14 cellular contexts compared by ENCODE assay signal in genomic region chr10:132541601-132542011, GRCh38. TPM values are rescaled to one million over a fixed set of nuclear protein-coding genes. Genes with fewer than 3 reads are reported as not detected.
DNase-seq lines count a peak whose midpoint lies in the region; TF ChIP-seq lines count a peak whose summit lies in the region.
"Had no signal": no experiment of that assay in that cellular context is flagged by ENCODE, and none has a peak within 500 bp of the region (broad histone marks: within the 10 kb centered on the region; RNA-seq: fewer than 3 reads in every experiment).

No MANE protein-coding gene starts in this region.

- H2AK5ac ChIP-seq in H9 (ENCODE audit: insufficient read length, low read length), result no peak overlapping the region

- WGBS in H9 (ENCODE audit: extremely low coverage, insufficient read length, low lambda C conversion rate), result no CpG with 5 or more reads among the region's 3 CpGs

- H2BK120ac ChIP-seq in H9 (ENCODE audit: low read depth, low read length, poor library complexity, severe bottlenecking), result no peak overlapping the region

- no peaks in the 10 kb centered on the region for H3K36me3 ChIP-seq in adipocyte (ENCODE audit: control insufficient read depth, insufficient read depth, low read length, severe bottlenecking)

- H3K23me2 ChIP-seq in H9 (ENCODE audit: insufficient read length, low read depth, low read length, poor library complexity, severe bottlenecking), result peaks cover 5% of the 10 kb centered on the region

- H3K27ac Mint-ChIP-seq in H9 (peak overlapping the region in 2 of 3 experiments; percentile 85; a peak in 3 of 7 replicates), nephron (no peak overlapping the region)

- no peak overlapping the region for H2BK15ac ChIP-seq in H9 (ENCODE audit: low read depth, low read length)

- H3K27me3 ChIP-seq in H9 (ENCODE audit: insufficient read depth, low read length), result no peaks in the 10 kb centered on the region; the same call in 1 of the 2 replicates
- H3K27me3 ChIP-seq in adipocyte (replicated peaks; ENCODE audit: control insufficient read depth, insufficient read depth, low read length), result no peaks in the 10 kb centered on the region
- H3K27me3 ChIP-seq: dorsolateral prefrontal cortex, foreskin keratinocyte had no signal

- H3K27ac ChIP-seq in H9 (ENCODE audit: insufficient read length, low read depth, low read length), result no peak overlapping the region
- H3K27ac ChIP-seq: foreskin keratinocyte had no signal

- H3K56ac ChIP-seq in H9 (ENCODE audit: insufficient read length, low read depth, low read length), result no peak overlapping the region

- H4K5ac ChIP-seq in H9 (ENCODE audit: insufficient read length, low read depth, low read length), result no peak overlapping the region

- peaks cover 5% of the 10 kb centered on the region for H3K79me1 ChIP-seq in H9 (ENCODE audit: insufficient read depth, low read depth, low read length, poor library complexity, severe bottlenecking)

- H3K9me3 Mint-ChIP-seq in H9 (no peaks in the 10 kb centered on the region), nephron (no peaks in the 10 kb centered on the region)

- H3K23ac ChIP-seq in H9 (ENCODE audit: insufficient read length, low read depth, low read length), result no peak overlapping the region

- no peak overlapping the region for H2BK5ac ChIP-seq in H9 (ENCODE audit: insufficient read length, low read length)

- peak; percentile 46 for DNase-seq in NCI-H146 (lab: John Stamatoyannopoulos, UW)
- no peak for DNase-seq in NCI-H146 treated with DMSO at 0.1 percent for 48 hours (lab: John Stamatoyannopoulos, UW; ENCODE audit: unreplicated experiment)
- DNase-seq in H9, result no peak
- DNase-seq in adipocyte (ENCODE audit: low read depth), result peak; percentile 35
- DNase-seq in NCI-H526 treated with DMSO at 0.1 percent for 48 hours (lab: John Stamatoyannopoulos, UW), result no peak
- no peak for DNase-seq in activated gamma-delta T cell treated with Interleukin-2 at 50 U/mL for 16 hours
- DNase-seq in SHP77 (lab: John Stamatoyannopoulos, UW), result no peak
- DNase-seq: 8988T, DMS53, NCI-H2029 treated with DMSO at 0.1 percent for 48 hours, OCI-M1 had no signal

- peaks cover 2% of the 10 kb centered on the region; the same call in 1 of the 2 replicates for H3K79me2 ChIP-seq in H9 (ENCODE audit: insufficient read depth, low read length)

- no peak overlapping the region for H3K18ac ChIP-seq in H9 (ENCODE audit: insufficient read length, low read depth, low read length)

- no peak overlapping the region for H3K4me3 ChIP-seq in adipocyte (ENCODE audit: low read length)

- H3K4me2 ChIP-seq in H9 (ENCODE audit: insufficient read depth, insufficient read length, low read length), result no peak overlapping the region

- no peak overlapping the region for H2BK20ac ChIP-seq in H9 (ENCODE audit: low read depth, low read length, poor library complexity, severe bottlenecking)

- peaks cover 15% of the 10 kb centered on the region for H3K27me3 Mint-ChIP-seq in H9 (ENCODE audit: low read depth)
- peaks cover 4% of the 10 kb centered on the region for H3K27me3 Mint-ChIP-seq in nephron (ENCODE audit: low read depth)

- H3K4me1 ChIP-seq in H9 (ENCODE audit: insufficient read depth, low read length) (no peaks in the 10 kb centered on the region; the same call in 1 of the 2 replicates), adipocyte (ENCODE audit: control insufficient read depth, insufficient read depth, low read length) (peaks cover 31% of the 10 kb centered on the region)

- no peak overlapping the region for H4K8ac ChIP-seq in H9 (replicated peaks; ENCODE audit: insufficient read length, low read depth, low read length)

- no peak for TF ChIP-seq CTCF in H9 (conservative IDR thresholded peaks at IDR 0.05)
- TF ChIP-seq CTCF in nephron (IDR thresholded peaks at IDR 0.05; ENCODE audit: unreplicated experiment in 3 of 3), result no peak

- H2AFZ ChIP-seq in H9 (ENCODE audit: low read length), result no peak overlapping the region

- no peak overlapping the region for H3T11ph ChIP-seq in H9 (ENCODE audit: low read length)

- H3K9ac ChIP-seq in H9 (ENCODE audit: extremely low read depth, insufficient read length, low read length), result no peak overlapping the region
- no peak overlapping the region for H3K9ac ChIP-seq in adipocyte (ENCODE audit: low read length)

- H4K20me1 ChIP-seq in H9 (ENCODE audit: control insufficient read depth, insufficient read depth, insufficient read length), result no peaks in the 10 kb centered on the region

- H3K4me3 Mint-ChIP-seq in H9 (no peak overlapping the region; a peak in 1 of 5 replicates), nephron (peak overlapping the region; percentile 60 to 68 (median 67))

- no peak overlapping the region for H2BK12ac ChIP-seq in H9 (ENCODE audit: insufficient read length, low read depth, low read length)

- H3K4ac ChIP-seq in H9 (ENCODE audit: low read depth, low read length), result no peak overlapping the region

- no peaks in the 10 kb centered on the region for H3K9me3 ChIP-seq in H9 (ENCODE audit: control insufficient read depth, low read depth, low read length)
- no peaks in the 10 kb centered on the region for H3K9me3 ChIP-seq in adipocyte (ENCODE audit: control insufficient read depth, low read length)

- H3K36me3 Mint-ChIP-seq in H9 (ENCODE audit: insufficient read depth in 1 of 3, low read depth in 3 of 3) (peaks cover 0 to 2% (median 0%) of the 10 kb centered on the region in 3 experiments; a peak in 2 of 7 replicates), nephron (ENCODE audit: low read depth) (no peaks in the 10 kb centered on the region)

- no peak overlapping the region for H3K14ac ChIP-seq in H9 (ENCODE audit: insufficient read depth, low read length)

- H3K4me1 Mint-ChIP-seq in H9 (peaks cover 34 to 53% of the 10 kb centered on the region in 2 experiments), nephron (peaks cover 45% of the 10 kb centered on the region)

- no peak overlapping the region for H4K91ac ChIP-seq in H9 (ENCODE audit: insufficient read length, low read depth, low read length)

RNA-seq across cellular contexts. Expression of gene INPP5A, which starts 4.0 kb away (rescaled TPM):
- total RNA-seq in H9 (2021), result 17.7 and 19.1 TPM in 2 replicates

Comparison
In these comparisons a context has a peak if more than half of its experiments do, and no peak if none do; other contexts are left out.
1. DNase-seq: peak in NCI-H146 (single experiment) and adipocyte (single experiment); none in NCI-H146 treated with DMSO at 0.1 percent for 48 hours (single experiment), H9 (single experiment), NCI-H526 treated with DMSO at 0.1 percent for 48 hours (single experiment), activated gamma-delta T cell treated with Interleukin-2 at 50 U/mL for 16 hours (single experiment) and SHP77 (0 of 2).
2. H3K27ac Mint-ChIP-seq: peak in H9 (2 of 3); none in nephron (0 of 3).
3. H3K4me3 Mint-ChIP-seq: peak in nephron (3 of 3); none in H9 (0 of 2).